ENCODE assay signal across 15 cellular contexts in the genomic region with DNA sequence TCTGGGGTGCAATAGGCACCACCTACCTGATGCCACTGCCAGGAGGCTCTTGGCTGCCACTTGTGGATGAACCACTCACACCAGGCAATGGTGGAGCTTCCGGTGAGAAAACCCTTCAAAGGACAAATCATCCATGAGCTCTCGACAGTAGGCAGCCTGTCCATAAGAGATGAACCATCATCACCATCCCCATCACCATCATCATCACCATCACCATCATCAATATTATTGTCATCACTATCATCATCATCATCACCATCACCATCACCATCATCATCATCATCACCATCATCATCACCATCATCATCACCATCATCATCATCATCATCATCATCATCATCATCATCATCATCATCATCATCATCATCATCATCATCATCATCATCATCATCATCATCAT. TPM values are rescaled to one million over a fixed set of nuclear protein-coding genes. Genes with fewer than 3 reads are reported as not detected.
"Had no signal": no experiment of that assay in that cellular context is flagged by ENCODE, and none has a peak within 500 bp of the region (broad histone marks: within the 10 kb centered on the region; RNA-seq: fewer than 3 reads in every experiment).

No MANE protein-coding gene starts in this region.

RNA-seq across cellular contexts. Expression of gene TEX44, which starts 14.0 kb away (rescaled TPM):
- total RNA-seq: activated CD4-positive, alpha-beta memory T cell treated with anti-CD3 and anti-CD28 coated beads, Interleukin-2, amount 10 ng/mL, durations not matched to agents 7 days and 5 days; activated CD4-positive, alpha-beta T cell treated with anti-CD3 and anti-CD28 coated beads for 36 hours; activated CD4-positive, alpha-beta T cell treated with anti-CD3 and anti-CD28 coated beads, Interleukin-2, amount 10 ng/mL, durations not matched to agents 7 days and 5 days; activated CD8-positive, alpha-beta memory T cell treated with anti-CD3 and anti-CD28 coated beads, Interleukin-2, amount 10 ng/mL, durations not matched to agents 7 days and 5 days; activated CD8-positive, alpha-beta T cell treated with anti-CD3 and anti-CD28 coated beads, Interleukin-2, amount 10 ng/mL, durations not matched to agents 7 days and 5 days; activated naive CD4-positive, alpha-beta T cell treated with anti-CD3 and anti-CD28 coated beads, Interleukin-2, amount 50 U/mL, for 72 hours; activated naive CD8-positive, alpha-beta T cell treated with anti-CD3 and anti-CD28 coated beads for 36 hours; activated T-helper 2 cell treated with anti-CD3 and anti-CD28 coated beads, Interferon-gamma antibody, Interleukin-2, Interleukin-4, amounts not matched to agents 10 μg/mL and 5 μg/mL and 100 μg/mL, durations not matched to agents 14 hours and 24 hours and 36 hours; adrenal gland; aorta; astrocyte; body of pancreas; breast epithelium; cardiac septum; cerebellum had no signal
- polyA plus RNA-seq: adrenal gland, aorta had no signal

RNA-seq across cellular contexts. Expression of gene NMUR1, which starts 48.4 kb away (rescaled TPM):
- total RNA-seq: activated CD4-positive, alpha-beta T cell treated with anti-CD3 and anti-CD28 coated beads for 36 hours; activated naive CD4-positive, alpha-beta T cell treated with anti-CD3 and anti-CD28 coated beads, Interleukin-2, amount 50 U/mL, for 72 hours; activated naive CD8-positive, alpha-beta T cell treated with anti-CD3 and anti-CD28 coated beads for 36 hours; astrocyte had no signal
